2 cellular contexts compared by ENCODE assay signal in the genomic region with DNA sequence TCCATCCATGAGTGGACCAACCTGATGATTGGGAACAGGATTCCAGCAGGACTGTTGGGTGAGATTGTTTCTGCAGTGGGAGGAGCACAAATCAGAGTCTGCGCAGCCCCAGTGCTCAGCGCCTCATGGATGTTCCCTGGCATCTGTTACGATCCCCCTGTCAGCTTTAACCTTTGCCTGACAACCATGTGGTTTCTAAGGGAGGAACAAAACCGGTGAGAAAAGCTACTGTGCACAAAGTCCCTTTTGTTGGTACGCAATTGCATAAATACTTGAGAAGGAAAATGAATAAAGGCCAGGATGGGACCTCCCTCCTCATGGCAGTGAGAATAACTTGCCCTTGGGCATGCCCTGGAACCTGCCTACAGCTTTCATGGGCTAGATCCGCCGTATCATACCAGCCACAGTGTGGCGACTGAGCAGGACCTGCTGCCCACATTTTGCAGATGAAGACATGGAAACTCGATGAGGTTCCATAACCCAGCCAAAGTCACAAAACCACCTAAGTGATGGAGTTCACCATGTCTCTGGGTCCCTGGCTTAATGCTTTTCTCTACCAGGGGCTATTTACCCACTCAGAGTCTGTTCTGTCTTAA.
TF ChIP-seq lines count a peak whose summit lies in the region.

No MANE protein-coding gene starts in this region.

TF ChIP-seq in A549, 52 proteins besides CTCF, POLR2A, EP300 and RAD21:
- TF ChIP-seq CHD2 (IDR thresholded peaks at IDR 0.05; ENCODE audit: low read length, partially characterized antibody) (no peak), POLR2AphosphoS2 (conservative IDR thresholded peaks at IDR 0.05; ENCODE audit: low read length) (no peak), HOXB5 (CRISPR knock-in tag; IDR thresholded peaks at IDR 0.05) (no peak), CBX2 (IDR thresholded peaks at IDR 0.05; ENCODE audit: borderline replicate concordance, low read depth) (no peak), SMC3 (IDR thresholded peaks at IDR 0.05) (peak; percentile 18; the same call in 1 of the 3 replicates)

TF ChIP-seq in WTC11, 78 proteins besides CTCF, POLR2A, EP300 and RAD21:
- no peak for TF ChIP-seq PRRX2 (CRISPR knock-in tag; IDR thresholded peaks at IDR 0.05)
- TF ChIP-seq ZBTB21 (CRISPR knock-in tag; IDR thresholded peaks at IDR 0.05; ENCODE audit: borderline replicate concordance), result no peak
- TF ChIP-seq ZNF396 (CRISPR knock-in tag; IDR thresholded peaks at IDR 0.05; ENCODE audit: borderline replicate concordance), result no peak
